ENCODE assay signal across 10 cellular contexts in the genomic region with DNA sequence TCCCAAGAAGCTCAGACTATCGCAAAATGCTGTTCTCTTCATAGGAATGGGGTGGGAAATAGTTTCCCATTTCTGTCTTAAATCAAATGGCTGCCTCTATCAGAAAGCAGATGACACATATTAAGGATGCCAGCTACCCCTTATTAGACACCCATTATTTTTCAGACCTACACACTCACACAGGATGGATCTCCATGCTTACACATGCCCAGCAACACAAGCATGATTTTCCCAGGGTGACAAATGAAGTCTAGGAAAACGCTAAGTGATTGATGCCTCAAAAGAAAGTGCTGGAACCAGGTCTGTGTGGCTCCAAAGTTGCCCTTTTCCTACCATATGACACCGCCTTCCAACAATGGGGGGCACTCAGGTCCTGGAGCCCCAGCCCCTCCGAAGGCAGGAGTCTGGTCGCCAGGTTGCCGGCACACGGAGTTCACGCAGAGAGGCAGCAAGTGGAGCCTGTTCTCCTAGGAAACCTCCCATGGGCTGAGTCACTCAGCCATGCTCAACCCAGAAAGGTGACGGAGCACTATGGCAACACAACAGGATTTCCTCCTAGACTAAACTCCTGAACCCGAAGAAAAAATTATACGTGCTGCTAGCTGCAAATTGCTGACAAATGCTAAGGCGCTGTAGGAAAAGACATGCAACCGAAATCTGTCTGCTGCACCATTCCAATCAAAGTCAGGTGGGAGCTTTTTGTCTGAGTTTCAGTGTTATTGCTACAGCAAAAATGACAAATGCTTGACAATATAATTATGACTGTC. TPM values are rescaled to one million over a fixed set of nuclear protein-coding genes. Genes with fewer than 3 reads are reported as not detected.
DNase-seq lines count a peak whose midpoint lies in the region; ATAC-seq, FAIRE-seq and TF ChIP-seq lines count a peak whose summit lies in the region.
"Had no signal": no experiment of that assay in that cellular context is flagged by ENCODE, and none has a peak within 500 bp of the region (broad histone marks: within the 10 kb centered on the region; RNA-seq: fewer than 3 reads in every experiment).

No MANE protein-coding gene starts in this region.

- TF ChIP-seq POLR2A in suprapubic skin (IDR thresholded peaks at IDR 0.05) (no peak), GM12892 (IDR thresholded peaks at IDR 0.05; ENCODE audit: low read depth, low read length) (no peak)

- no peak for FAIRE-seq in GM12892 (lab: Jason Lieb, UNC)

- H3K4me3 ChIP-seq in MM.1S (ENCODE audit: low read length) (no peak overlapping the region; the same call in 1 of the 2 replicates), suprapubic skin (no peak overlapping the region)
- H3K4me3 ChIP-seq: vagina had no signal

- H3K27ac ChIP-seq in MM.1S (ENCODE audit: low read length) (peak overlapping the region; percentile 91; the same call in 1 of the 2 replicates), suprapubic skin (peak overlapping the region; percentile 36)
- H3K27ac ChIP-seq: vagina had no signal

- no peaks in the 10 kb centered on the region for H4K20me1 ChIP-seq in MM.1S (ENCODE audit: insufficient read depth, low read length)

- DNase-seq in MM.1S (peak; percentile 43), cerebellar cortex (ENCODE audit: low spot score) (peak; percentile 43), left lobe of liver (ENCODE audit: low spot score) (no peak), suprapubic skin (ENCODE audit: low spot score in 2 of 2) (no peak), NCI-H1105 (lab: John Stamatoyannopoulos, UW) (no peak), GM12892 (ENCODE audit: insufficient read length) (no peak)
- DNase-seq: T-helper 9 cell had no signal

- peak overlapping the region; percentile 31; the same call in 1 of the 2 replicates for H3K9ac ChIP-seq in MM.1S (ENCODE audit: low read length)

- H3K79me2 ChIP-seq in MM.1S (ENCODE audit: low read length) = peaks cover 100% of the 10 kb centered on the region

- ATAC-seq in left lobe of liver = peak; percentile 29
- ATAC-seq in GM18520 (IDR thresholded peaks at IDR 0.05; ENCODE audit: unreplicated experiment) = no peak
- no peak for ATAC-seq in HG02678 (IDR thresholded peaks at IDR 0.05; ENCODE audit: unreplicated experiment)

- TF ChIP-seq CTCF in MM.1S (IDR thresholded peaks at IDR 0.05; ENCODE audit: low read length) (no peak), suprapubic skin (IDR thresholded peaks at IDR 0.05) (no peak)

- H3F3A ChIP-seq in MM.1S (ENCODE audit: insufficient read depth, low read length) = peaks cover 58% of the 10 kb centered on the region

- peaks cover 99% of the 10 kb centered on the region for H3K4me1 ChIP-seq in MM.1S (ENCODE audit: low read length)
- peaks cover 61% of the 10 kb centered on the region for H3K4me1 ChIP-seq in suprapubic skin

- H3K9me2 ChIP-seq in MM.1S (replicated peaks; ENCODE audit: insufficient read depth, low read length) = no peaks in the 10 kb centered on the region

- WGBS in suprapubic skin = 43% methylated on average over 13 of the region's 13 CpGs

- no peak for TF ChIP-seq EP300 in suprapubic skin (IDR thresholded peaks at IDR 0.05)

- H3K36me3 ChIP-seq in MM.1S (replicated peaks; ENCODE audit: insufficient read depth, low read length) = 0 out of 2 replicates have a peak, but pooled peaks cover 3% of the 10 kb centered on the region
- H3K36me3 ChIP-seq in suprapubic skin = no peaks in the 10 kb centered on the region
- H3K36me3 ChIP-seq: vagina had no signal

- H3K9me3 ChIP-seq in MM.1S (replicated peaks; ENCODE audit: insufficient read depth, low read length) (no peaks in the 10 kb centered on the region), suprapubic skin (no peaks in the 10 kb centered on the region)
- H3K9me3 ChIP-seq: vagina had no signal

- H3K4me2 ChIP-seq in MM.1S (ENCODE audit: low read depth, low read length) = peak overlapping the region; percentile 42; the same call in 1 of the 2 replicates

- H2AFZ ChIP-seq in MM.1S (ENCODE audit: low read length) = no peak overlapping the region

- no peaks in the 10 kb centered on the region for H3K27me3 ChIP-seq in MM.1S (replicated peaks; ENCODE audit: insufficient read depth, low read length)
- no peaks in the 10 kb centered on the region for H3K27me3 ChIP-seq in suprapubic skin
- H3K27me3 ChIP-seq: vagina had no signal

RNA-seq across cellular contexts. Expression of a gene that starts 19.8 kb away (rescaled TPM):
- total RNA-seq in left lobe of liver = 20.0 TPM
- 10 to 100 TPM; 15.7 to 24.9 (median 20.3) TPM for total RNA-seq in suprapubic skin
- 210 TPM for polyA plus RNA-seq in GM12892 (2012; ENCODE audit: missing spikeins)

Comparison
In these comparisons a context has a peak if more than half of its experiments do, and no peak if none do; other contexts are left out.
1. DNase-seq: peak in MM.1S (single experiment) and cerebellar cortex (single experiment); none in left lobe of liver (single experiment), suprapubic skin (0 of 2), NCI-H1105 (single experiment) and GM12892 (single experiment).